Comparison of ENCODE assay signal across 8 cellular contexts in genomic region chr17:28953444-28954118, GRCh38. TPM values are rescaled to one million over a fixed set of nuclear protein-coding genes. Genes with fewer than 3 reads are reported as not detected.
DNase-seq lines count a peak whose midpoint lies in the region; ATAC-seq and TF ChIP-seq lines count a peak whose summit lies in the region.

No MANE protein-coding gene starts in this region.

- TF ChIP-seq CTCF in GM13977 (IDR thresholded peaks at IDR 0.05; ENCODE audit: extremely low read depth, insufficient read depth, missing control alignments) (peak; percentile 78), RWPE1 (conservative IDR thresholded peaks at IDR 0.05; ENCODE audit: low read depth) (peak; percentile 71), kidney epithelial cell (IDR thresholded peaks at IDR 0.05; ENCODE audit: insufficient read depth, low read length, poor library complexity, severe bottlenecking) (peak; percentile 82)

- ATAC-seq in HG03280 (IDR thresholded peaks at IDR 0.05; ENCODE audit: unreplicated experiment): no peak

- peaks cover 11 to 20% (median 18%) of the 10 kb centered on the region in 10 experiments for H3K4me1 ChIP-seq in BLaER1 treated with 17β-estradiol and CSF1 and Interleukin-3, amounts not matched to agents 10 nM and 100 nM

- no peak overlapping the region for H3K4me3 ChIP-seq in BLaER1 treated with 17β-estradiol and CSF1 and Interleukin-3, amounts not matched to agents 10 nM and 100 nM
- no peak overlapping the region for H3K4me3 ChIP-seq in kidney epithelial cell (ENCODE audit: low read depth, low read length)

- H4K20me1 ChIP-seq in BLaER1 treated with 17β-estradiol and CSF1 and Interleukin-3, amounts not matched to agents 10 nM and 100 nM: peaks cover 4 to 19% (median 7%) of the 10 kb centered on the region in 11 experiments; a peak in 18 of 22 replicates

- in situ Hi-C loops in GM13977 (cut with MboI; ENCODE audit: low pct_unique_long_range_greater_than_20kb, low sequenced_read_pairs, unreplicated experiment): no loop called here

- peak overlapping the region; percentile 75 to 97 (median 88); a peak in 20 of 22 replicates for H3K4me2 ChIP-seq in BLaER1 treated with 17β-estradiol and CSF1 and Interleukin-3, amounts not matched to agents 10 nM and 100 nM

- peak; percentile 60 for DNase-seq in GM13977 (ENCODE audit: low spot score)
- DNase-seq in RWPE1 (ENCODE audit: low spot score): no peak
- peak; percentile 29 for DNase-seq in amniotic stem cell (lab: John Stamatoyannopoulos, UW)
- no peak for DNase-seq in kidney epithelial cell (ENCODE audit: low read depth)
- DNase-seq in stimulated activated CD8-positive, alpha-beta memory T cell treated with anti-CD3 and anti-CD28 coated beads, Interleukin-4, amount 100 ng/mL, for 48 hours: peak; percentile 72
- no peak for DNase-seq in putamen (ENCODE audit: low spot score)

- H3K9ac ChIP-seq in BLaER1 treated with 17β-estradiol and CSF1 and Interleukin-3, amounts not matched to agents 10 nM and 100 nM: no peak overlapping the region

- CTCF ChIA-PET in RWPE1 (lab: Yijun Ruan, JAX): interaction anchor here (0.5 to 1.5 kb wide), 13 partner anchors 8 to 511 kb away, joined by 3 to 10 read pairs (median 3); no protein-coding TSS in a partner anchor

- no peaks in the 10 kb centered on the region for H3K9me3 ChIP-seq in BLaER1 treated with 17β-estradiol and CSF1 and Interleukin-3, amounts not matched to agents 10 nM and 100 nM (replicated peaks in 1 of 11)

- H3K27me3 ChIP-seq in BLaER1 treated with 17β-estradiol and CSF1 and Interleukin-3, amounts not matched to agents 10 nM and 100 nM: no peaks in the 10 kb centered on the region
- no peaks in the 10 kb centered on the region for H3K27me3 ChIP-seq in kidney epithelial cell (ENCODE audit: control insufficient read depth, insufficient read depth, low read length)

- H3K27ac ChIP-seq in BLaER1 treated with 17β-estradiol and CSF1 and Interleukin-3, amounts not matched to agents 10 nM and 100 nM: no peak overlapping the region
- H3K27ac ChIP-seq in RWPE1: no peak overlapping the region

- POLR2A ChIA-PET in RWPE1 (lab: Yijun Ruan, JAX; ENCODE audit: low non-redundant PET): no interaction called here

- peaks cover 0 to 3% (median 0%) of the 10 kb centered on the region in 11 experiments; a peak in 2 of 22 replicates for H3K36me3 ChIP-seq in BLaER1 treated with 17β-estradiol and CSF1 and Interleukin-3, amounts not matched to agents 10 nM and 100 nM
- no peaks in the 10 kb centered on the region for H3K36me3 ChIP-seq in kidney epithelial cell (ENCODE audit: control insufficient read depth, insufficient read depth, low read length)

RNA-seq across cellular contexts. Expression of gene PHF12, which starts 2.3 kb away (rescaled TPM):
- 19.6 and 30.8 TPM in 2 replicates for total RNA-seq in kidney epithelial cell

RNA-seq across cellular contexts. Expression of gene DHRS13, which starts 50.7 kb away (rescaled TPM):
- total RNA-seq in kidney epithelial cell: 12.2 and 12.7 TPM in 2 replicates

RNA-seq across cellular contexts. Expression of gene SEZ6, which starts 52.3 kb away (rescaled TPM):
- not detected in 2 replicates for total RNA-seq in kidney epithelial cell

RNA-seq across cellular contexts. Expression of gene FLOT2, which starts 56.0 kb away (rescaled TPM):
- total RNA-seq in kidney epithelial cell: 55.5 and 69.1 TPM in 2 replicates

Comparison
In these comparisons a context has a peak if more than half of its experiments do, and no peak if none do; other contexts are left out.
1. DNase-seq: peak in GM13977 (single experiment), amniotic stem cell (single experiment) and stimulated activated CD8-positive, alpha-beta memory T cell treated with anti-CD3 and anti-CD28 coated beads, Interleukin-4, amount 100 ng/mL, for 48 hours (single experiment); none in RWPE1 (single experiment), kidney epithelial cell (single experiment) and putamen (single experiment).
2. Peak in every context shown above with its lines, with median percentiles within 50 percentile points of each other: CTCF ChIP-seq.